In genomic region chr11:67303989-67304411, GRCh38 we compare ENCODE assay signal across 8 cellular contexts. TPM values are rescaled to one million over a fixed set of nuclear protein-coding genes. Genes with fewer than 3 reads are reported as not detected.
DNase-seq lines count a peak whose midpoint lies in the region; ATAC-seq and TF ChIP-seq lines count a peak whose summit lies in the region.

No MANE protein-coding gene starts in this region.

- H3K9me3 ChIP-seq in ascending aorta (no peaks in the 10 kb centered on the region), stomach (no peaks in the 10 kb centered on the region)

- peak overlapping the region; percentile 68 to 72 for H3K27ac ChIP-seq in ascending aorta
- H3K27ac ChIP-seq in stomach = peak overlapping the region; percentile 86 to 96 (median 89)

- peaks cover 10% of the 10 kb centered on the region for H3K36me3 Mint-ChIP-seq in activated CD8-positive, alpha-beta memory T cell treated with anti-CD3 and anti-CD28 coated beads, Interleukin-2, amount 10 ng/mL, durations not matched to agents 7 days and 5 days

- CTCF ChIA-PET in activated CD8-positive, alpha-beta memory T cell treated with anti-CD3 and anti-CD28 coated beads, Interleukin-2, amount 10 ng/mL, durations not matched to agents 7 days and 5 days (lab: Charles Lee) = interaction anchor here (1.0 to 4.4 kb wide), 4 partner anchors 10 to 50 kb away, joined by 3 to 29 read pairs (median 7); no protein-coding TSS in a partner anchor

- no peak for TF ChIP-seq CTCF in ascending aorta (IDR thresholded peaks at IDR 0.05)
- no peak for TF ChIP-seq CTCF in stomach (IDR thresholded peaks at IDR 0.05)

- H3K36me3 ChIP-seq in ascending aorta (peaks cover 40 to 49% of the 10 kb centered on the region in 2 donors), stomach (peaks cover 32 to 60% (median 52%) of the 10 kb centered on the region in 4 donors)

- intact Hi-C loops in ascending aorta (cut with DNase I) = loop anchor here (1.0 to 2.0 kb wide), 2 partner anchors 15 to 41 kb away; partner anchors contain the start of gene ANKRD13D
- intact Hi-C loops in stomach (cut with DNase I; ENCODE audit: low total_unique reads) = no loop called here

- TF ChIP-seq POLR2A in stomach (IDR thresholded peaks at IDR 0.05) = no peak

- H3K4me3 Mint-ChIP-seq in activated CD8-positive, alpha-beta memory T cell treated with anti-CD3 and anti-CD28 coated beads, Interleukin-2, amount 10 ng/mL, durations not matched to agents 7 days and 5 days = peak overlapping the region; percentile 69

- no peak for DNase-seq in activated CD8-positive, alpha-beta memory T cell treated with anti-CD3 and anti-CD28 coated beads, Interleukin-2, amount 10 ng/mL, durations not matched to agents 7 days and 5 days
- DNase-seq in activated CD8-positive, alpha-beta memory T cell treated with anti-CD3 and anti-CD28 coated beads, Interleukin-2, amount 50 U/mL, for 48 hours = no peak
- DNase-seq in ascending aorta (ENCODE audit: low spot score in 2 of 2) (peak in 1 of 2 donors; percentile 64), iPS-NIHi7 (ENCODE audit: extremely low spot score) (peak; percentile 46), stomach (peak; percentile 57), NCI-H82 (lab: John Stamatoyannopoulos, UW) (no peak)

- 3 to 6% (median 4%) methylated on average over 11 to 25 of the region's 25 CpGs for WGBS in stomach, 5 donors

- H3K4me1 ChIP-seq in ascending aorta (peaks cover 9 to 18% of the 10 kb centered on the region in 2 donors), stomach (peaks cover 26 to 38% (median 36%) of the 10 kb centered on the region in 4 donors)

- no peaks in the 10 kb centered on the region for H3K9me3 Mint-ChIP-seq in activated CD8-positive, alpha-beta memory T cell treated with anti-CD3 and anti-CD28 coated beads, Interleukin-2, amount 10 ng/mL, durations not matched to agents 7 days and 5 days (ENCODE audit: low read depth)

- H3K27me3 Mint-ChIP-seq in activated CD8-positive, alpha-beta memory T cell treated with anti-CD3 and anti-CD28 coated beads, Interleukin-2, amount 10 ng/mL, durations not matched to agents 7 days and 5 days = no peaks in the 10 kb centered on the region

- H3K27me3 ChIP-seq in ascending aorta (no peaks in the 10 kb centered on the region), stomach (no peaks in the 10 kb centered on the region)

- no peak for TF ChIP-seq EP300 in stomach (IDR thresholded peaks at IDR 0.05)

- peaks cover 11% of the 10 kb centered on the region for H3K4me1 Mint-ChIP-seq in activated CD8-positive, alpha-beta memory T cell treated with anti-CD3 and anti-CD28 coated beads, Interleukin-2, amount 10 ng/mL, durations not matched to agents 7 days and 5 days

- peak overlapping the region; percentile 76 to 97 for H3K4me3 ChIP-seq in ascending aorta
- peak overlapping the region; percentile 75 to 94 (median 92) for H3K4me3 ChIP-seq in stomach

- no peak overlapping the region for H3K27ac Mint-ChIP-seq in activated CD8-positive, alpha-beta memory T cell treated with anti-CD3 and anti-CD28 coated beads, Interleukin-2, amount 10 ng/mL, durations not matched to agents 7 days and 5 days

- ATAC-seq in activated CD8-positive, alpha-beta memory T cell treated with anti-CD3 and anti-CD28 coated beads, Interleukin-2, amount 10 ng/mL, durations not matched to agents 7 days and 5 days = peak; percentile 34
- ATAC-seq in HG03342 (IDR thresholded peaks at IDR 0.05; ENCODE audit: unreplicated experiment) (no peak), HG02798 (IDR thresholded peaks at IDR 0.05; ENCODE audit: poor library complexity, unreplicated experiment) (no peak)

RNA-seq across cellular contexts. Expression of gene SSH3, which starts 0.7 kb away (rescaled TPM):
- total RNA-seq in activated CD8-positive, alpha-beta memory T cell treated with anti-CD3 and anti-CD28 coated beads, Interleukin-2, amount 10 ng/mL, durations not matched to agents 7 days and 5 days = 10 to 100 TPM; 10.7 to 26.4 TPM
- 30.9 TPM for total RNA-seq in ascending aorta
- 100 to 1,000 TPM in 3 of 5 donors, 10 to 100 TPM in 2; 23.5 to 217 (median 103) TPM for total RNA-seq in stomach
- 10 to 100 TPM; 18.8 to 34.3 (median 22.6) TPM for polyA plus RNA-seq in stomach

RNA-seq across cellular contexts. Expression of gene ANKRD13D, which starts 14.9 kb away (rescaled TPM):
- 100 to 1,000 TPM; 148 to 172 TPM for total RNA-seq in activated CD8-positive, alpha-beta memory T cell treated with anti-CD3 and anti-CD28 coated beads, Interleukin-2, amount 10 ng/mL, durations not matched to agents 7 days and 5 days
- 54.7 TPM for total RNA-seq in ascending aorta
- 10 to 100 TPM; 24.6 to 96.4 (median 42.6) TPM for total RNA-seq in stomach
- 10 to 100 TPM; 18.5 to 61.3 (median 30.9) TPM for polyA plus RNA-seq in stomach

RNA-seq across cellular contexts. Expression of gene GRK2, which starts 37.7 kb away (rescaled TPM):
- 100 to 1,000 TPM; 366 to 402 TPM for total RNA-seq in activated CD8-positive, alpha-beta memory T cell treated with anti-CD3 and anti-CD28 coated beads, Interleukin-2, amount 10 ng/mL, durations not matched to agents 7 days and 5 days
- total RNA-seq in ascending aorta (65.3 TPM), stomach (100 to 1,000 TPM in 4 of 5 donors, 10 to 100 TPM in 1; 53.8 to 266 (median 131) TPM)
- polyA plus RNA-seq in stomach = 10 to 100 TPM; 44.0 to 59.4 (median 46.5) TPM

RNA-seq across cellular contexts. Expression of gene POLD4, which starts 49.3 kb away (rescaled TPM):
- 10 to 100 TPM; 36.5 to 49.6 TPM for total RNA-seq in activated CD8-positive, alpha-beta memory T cell treated with anti-CD3 and anti-CD28 coated beads, Interleukin-2, amount 10 ng/mL, durations not matched to agents 7 days and 5 days
- total RNA-seq in ascending aorta (107 TPM), stomach (100 to 1,000 TPM in 1 of 5 donors, 10 to 100 TPM in 4; 13.8 to 117 (median 54.8) TPM)
- 100 to 1,000 TPM; 129 to 316 (median 153) TPM for polyA plus RNA-seq in stomach

Comparison
In these comparisons a context has a peak if more than half of its experiments do, and no peak if none do; other contexts are left out.
1. DNase-seq: peak in iPS-NIHi7 (single experiment) and stomach (single experiment); none in activated CD8-positive, alpha-beta memory T cell treated with anti-CD3 and anti-CD28 coated beads, Interleukin-2, amount 10 ng/mL, durations not matched to agents 7 days and 5 days (single experiment), activated CD8-positive, alpha-beta memory T cell treated with anti-CD3 and anti-CD28 coated beads, Interleukin-2, amount 50 U/mL, for 48 hours (single experiment) and NCI-H82 (single experiment).